In the genomic region with DNA sequence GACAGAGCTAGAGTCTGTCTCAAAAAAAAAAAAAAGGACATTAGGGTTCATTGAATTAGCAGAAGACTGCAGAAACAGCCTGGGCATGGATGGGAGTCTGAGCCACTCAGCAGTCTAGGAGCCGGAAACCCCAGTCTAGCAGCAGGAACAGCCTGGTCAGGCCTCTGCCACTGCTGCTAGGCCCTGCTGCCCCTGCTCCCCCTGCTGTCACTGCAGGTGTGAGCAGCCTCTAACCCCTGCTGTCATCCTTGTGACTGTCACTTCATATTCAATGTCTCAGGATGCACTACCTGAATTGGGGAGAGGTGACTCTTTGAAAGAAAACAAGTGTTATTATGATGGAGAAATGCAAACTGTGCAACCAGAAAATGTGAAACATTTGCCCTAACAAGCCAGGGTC, we compare ENCODE assay signal across 1 cellular context.
TF ChIP-seq lines count a peak whose summit lies in the region.

No MANE protein-coding gene starts in this region.

TF ChIP-seq in SK-N-SH, 30 proteins besides CTCF, POLR2A, EP300 and RAD21 (continued from another document):
- TF ChIP-seq, protein P1, sequence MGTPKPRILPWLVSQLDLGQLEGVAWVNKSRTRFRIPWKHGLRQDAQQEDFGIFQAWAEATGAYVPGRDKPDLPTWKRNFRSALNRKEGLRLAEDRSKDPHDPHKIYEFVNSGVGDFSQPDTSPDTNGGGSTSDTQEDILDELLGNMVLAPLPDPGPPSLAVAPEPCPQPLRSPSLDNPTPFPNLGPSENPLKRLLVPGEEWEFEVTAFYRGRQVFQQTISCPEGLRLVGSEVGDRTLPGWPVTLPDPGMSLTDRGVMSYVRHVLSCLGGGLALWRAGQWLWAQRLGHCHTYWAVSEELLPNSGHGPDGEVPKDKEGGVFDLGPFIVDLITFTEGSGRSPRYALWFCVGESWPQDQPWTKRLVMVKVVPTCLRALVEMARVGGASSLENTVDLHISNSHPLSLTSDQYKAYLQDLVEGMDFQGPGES (IDR thresholded peaks at IDR 0.05; ENCODE audit: low read depth, low read length) = no peak
- TF ChIP-seq GATA2 (CRISPR knock-in tag; IDR thresholded peaks at IDR 0.05) = no peak
